Comparison of ENCODE assay signal across 34 cellular contexts in genomic region chr20:16978497-16978896, GRCh38.
"Had no signal": no experiment of that assay in that cellular context is flagged by ENCODE, and none has a peak within 500 bp of the region (broad histone marks: within the 10 kb centered on the region; RNA-seq: fewer than 3 reads in every experiment).

No MANE protein-coding gene starts in this region.

- H3K27me3 ChIP-seq: adrenal gland, body of pancreas, brain microvascular endothelial cell had no signal

- H3K4me1 ChIP-seq: adrenal gland, body of pancreas had no signal

- ATAC-seq: activated CD8-positive, alpha-beta T cell treated with anti-CD3 and anti-CD28 coated beads for 36 hours; activated naive CD4-positive, alpha-beta T cell treated with anti-CD3 and anti-CD28 coated beads, Interleukin-2, amount 50 U/mL, for 72 hours; activated T-cell treated with anti-CD3 and anti-CD28 coated beads, Interleukin-2, amount 50 U/mL, for 4 hours; activated T-cell treated with anti-CD3 and anti-CD28 coated beads, Interleukin-2, amount 50 U/mL, for 72 hours; activated T-helper 17 cell treated with anti-CD3 and anti-CD28 coated beads, Interleukin-2, amount 50 U/mL, for 72 hours; body of pancreas had no signal

- H3K36me3 Mint-ChIP-seq: activated CD4-positive, alpha-beta memory T cell treated with anti-CD3 and anti-CD28 coated beads for 36 hours; activated naive CD4-positive, alpha-beta T cell treated with anti-CD3 and anti-CD28 coated beads, Interleukin-2, amount 50 U/mL, for 72 hours; activated naive CD8-positive, alpha-beta T cell treated with anti-CD3 and anti-CD28 coated beads for 36 hours had no signal

- DNase-seq: activated B cell treated with CpG ODN at 0.5 μM for 24 hours; activated CD4-positive, alpha-beta memory T cell treated with anti-CD3 and anti-CD28 coated beads for 36 hours; activated CD4-positive, alpha-beta T cell treated with anti-CD3 and anti-CD28 coated beads for 4 hours; activated CD4-positive, alpha-beta T cell treated with anti-CD3 and anti-CD28 coated beads, Interleukin-2, amount 10 ng/mL, durations not matched to agents 24 days and 14 days; activated CD4-positive, alpha-beta T cell treated with anti-CD3 and anti-CD28 coated beads, Interleukin-2, amount 50 U/mL, for 1 hour; activated CD4-positive, alpha-beta T cell treated with anti-CD3 and anti-CD28 coated beads, Interleukin-2, amount 50 U/mL, for 4 hours; activated CD4-positive, CD25-positive, alpha-beta regulatory T cell treated with anti-CD3 and anti-CD28 coated beads, Interleukin-2, amount 50 U/mL, for 72 hours; activated CD8-positive, alpha-beta memory T cell treated with anti-CD3 and anti-CD28 coated beads, Interleukin-2, amount 50 U/mL, for 4 hours; activated CD8-positive, alpha-beta T cell treated with anti-CD3 and anti-CD28 coated beads for 36 hours; activated effector memory CD4-positive, alpha-beta T cell treated with anti-CD3 and anti-CD28 coated beads, Interleukin-2, amount 50 U/mL, for 16 hours; activated gamma-delta T cell treated with Interleukin-2 at 50 U/mL for 16 hours; activated naive CD4-positive, alpha-beta T cell; activated naive CD4-positive, alpha-beta T cell treated with anti-CD3 and anti-CD28 coated beads for 36 hours; activated naive CD4-positive, alpha-beta T cell treated with anti-CD3 and anti-CD28 coated beads, Interleukin-2, amount 50 U/mL, for 16 hours; activated naive CD8-positive, alpha-beta T cell treated with anti-CD3 and anti-CD28 coated beads for 36 hours; activated T-cell treated with anti-CD3 and anti-CD28 coated beads for 4 hours; activated T-cell treated with anti-CD3 and anti-CD28 coated beads, Interleukin-2, amount 50 U/mL, for 1 hour; activated T-cell treated with anti-CD3 and anti-CD28 coated beads, Interleukin-2, amount 50 U/mL, for 4 hours; activated T-cell treated with anti-CD3 and anti-CD28 coated beads, Interleukin-2, amount 50 U/mL, for 72 hours; adrenal gland; amniotic stem cell; aorta; body of pancreas; brain microvascular endothelial cell; central memory CD4-positive, alpha-beta T cell; T-helper 1 cell; T-helper 2 cell; T-helper 9 cell had no signal

- H3K27ac Mint-ChIP-seq: activated B cell treated with CpG ODN at 0.5 μM for 24 hours; activated CD4-positive, alpha-beta memory T cell treated with anti-CD3 and anti-CD28 coated beads for 36 hours; activated CD4-positive, alpha-beta T cell treated with anti-CD3 and anti-CD28 coated beads, Interleukin-2, amount 10 ng/mL, durations not matched to agents 24 days and 14 days; activated CD8-positive, alpha-beta T cell treated with anti-CD3 and anti-CD28 coated beads for 36 hours; activated naive CD4-positive, alpha-beta T cell treated with anti-CD3 and anti-CD28 coated beads for 36 hours; activated naive CD4-positive, alpha-beta T cell treated with anti-CD3 and anti-CD28 coated beads, Interleukin-2, amount 50 U/mL, for 72 hours; activated naive CD8-positive, alpha-beta T cell treated with anti-CD3 and anti-CD28 coated beads for 36 hours; activated T-cell treated with anti-CD3 and anti-CD28 coated beads, Interleukin-2, amount 50 U/mL, for 72 hours; activated T-helper 1 cell treated with anti-CD3 and anti-CD28 coated beads, Interleukin-12 subunit alpha, Interleukin-12 subunit beta, Interleukin-2, Interleukin-4 antibody, amounts not matched to agents 30 ng/mL and 10 ng/mL and 1 ng/mL, durations not matched to agents 14 hours and 24 hours and 36 hours; activated T-helper 17 cell treated with anti-CD3 and anti-CD28 coated beads, Interleukin-2, amount 50 U/mL, for 72 hours; T-helper 1 cell treated with Interleukin-12 subunit alpha and Interleukin-12 subunit beta and Interleukin-4 antibody, amounts not matched to agents 30 μg/mL and 1 μg/mL, for 36 hours; T-helper 2 cell treated with Interferon-gamma antibody and Interleukin-4, amounts not matched to agents 5 μg/mL and 100 μg/mL, for 36 hours had no signal

- H3K4me3 ChIP-seq: adrenal gland, body of pancreas had no signal

- H3K4me1 Mint-ChIP-seq: activated B cell treated with CpG ODN at 0.5 μM for 24 hours; activated CD4-positive, alpha-beta T cell treated with anti-CD3 and anti-CD28 coated beads, Interleukin-2, amount 10 ng/mL, durations not matched to agents 24 days and 14 days; activated naive CD8-positive, alpha-beta T cell treated with anti-CD3 and anti-CD28 coated beads for 36 hours; activated T-helper 17 cell treated with anti-CD3 and anti-CD28 coated beads, Interleukin-2, amount 50 U/mL, for 72 hours had no signal

- H3K9me3 ChIP-seq: adrenal gland, body of pancreas had no signal

- H3K27me3 Mint-ChIP-seq: activated B cell treated with CpG ODN at 0.5 μM for 24 hours; activated CD4-positive, alpha-beta memory T cell treated with anti-CD3 and anti-CD28 coated beads for 36 hours; activated CD4-positive, alpha-beta T cell treated with anti-CD3 and anti-CD28 coated beads, Interleukin-2, amount 10 ng/mL, durations not matched to agents 24 days and 14 days; activated CD8-positive, alpha-beta T cell treated with anti-CD3 and anti-CD28 coated beads for 36 hours; activated naive CD8-positive, alpha-beta T cell treated with anti-CD3 and anti-CD28 coated beads for 36 hours; activated T-helper 17 cell treated with anti-CD3 and anti-CD28 coated beads, Interleukin-2, amount 50 U/mL, for 72 hours had no signal

- H3K36me3 ChIP-seq: adrenal gland, brain microvascular endothelial cell had no signal

- H3K9me3 Mint-ChIP-seq: activated CD4-positive, alpha-beta T cell treated with anti-CD3 and anti-CD28 coated beads, Interleukin-2, amount 10 ng/mL, durations not matched to agents 24 days and 14 days; T-helper 2 cell treated with Interferon-gamma antibody and Interleukin-4, amounts not matched to agents 5 μg/mL and 100 μg/mL, for 36 hours had no signal

- H3K27ac ChIP-seq: adrenal gland, body of pancreas, brain microvascular endothelial cell, VCaP had no signal

- H3K4me3 Mint-ChIP-seq: activated B cell treated with CpG ODN at 0.5 μM for 24 hours; activated CD4-positive, alpha-beta memory T cell treated with anti-CD3 and anti-CD28 coated beads for 36 hours; activated CD4-positive, alpha-beta T cell treated with anti-CD3 and anti-CD28 coated beads, Interleukin-2, amount 10 ng/mL, durations not matched to agents 24 days and 14 days; activated CD8-positive, alpha-beta T cell treated with anti-CD3 and anti-CD28 coated beads for 36 hours; activated naive CD4-positive, alpha-beta T cell treated with anti-CD3 and anti-CD28 coated beads for 36 hours; activated naive CD8-positive, alpha-beta T cell treated with anti-CD3 and anti-CD28 coated beads for 36 hours; activated T-cell treated with anti-CD3 and anti-CD28 coated beads, Interleukin-2, amount 50 U/mL, for 4 hours; activated T-cell treated with anti-CD3 and anti-CD28 coated beads, Interleukin-2, amount 50 U/mL, for 72 hours; activated T-helper 1 cell treated with anti-CD3 and anti-CD28 coated beads, Interleukin-12 subunit alpha, Interleukin-12 subunit beta, Interleukin-2, Interleukin-4 antibody, amounts not matched to agents 30 ng/mL and 10 ng/mL and 1 ng/mL, durations not matched to agents 14 hours and 24 hours and 36 hours; activated T-helper 17 cell treated with anti-CD3 and anti-CD28 coated beads, Interleukin-2, amount 50 U/mL, for 72 hours; T-helper 1 cell treated with Interleukin-12 subunit alpha and Interleukin-12 subunit beta and Interleukin-4 antibody, amounts not matched to agents 30 μg/mL and 1 μg/mL, for 36 hours; T-helper 2 cell treated with Interferon-gamma antibody and Interleukin-4, amounts not matched to agents 5 μg/mL and 100 μg/mL, for 36 hours had no signal
